ENCODE assay signal across 8 cellular contexts in genomic region chr6:3063733-3064700, GRCh38. TPM values are rescaled to one million over a fixed set of nuclear protein-coding genes. Genes with fewer than 3 reads are reported as not detected.
DNase-seq lines count a peak whose midpoint lies in the region; ATAC-seq and TF ChIP-seq lines count a peak whose summit lies in the region.

No MANE protein-coding gene starts in this region.

- peak overlapping the region; percentile 67 for H3K14ac ChIP-seq in neuronal stem cell (ENCODE audit: low read length)

- H2BK5ac ChIP-seq in neuronal stem cell (ENCODE audit: low read length) = no peak overlapping the region

- no peak overlapping the region for H3K4ac ChIP-seq in neuronal stem cell (ENCODE audit: low read length)

- peak; percentile 95 for DNase-seq in Daoy (ENCODE audit: low read depth)
- DNase-seq in LNCaP clone FGC (ENCODE audit: low read depth) = peak; percentile 56
- peak; percentile 78 to 90 for DNase-seq in SJSA1 (ENCODE audit: low read depth in 1 of 2, low spot score in 2 of 2)
- DNase-seq in activated naive CD4-positive, alpha-beta T cell treated with Interleukin-2 at 50 U/mL for 16 hours = peak; percentile 93
- peak; percentile 90 for DNase-seq in foreskin melanocyte
- peak; percentile 62 for DNase-seq in neuronal stem cell (ENCODE audit: low spot score)

- no CpG with 5 or more reads among the region's 85 CpGs for WGBS in neuronal stem cell (ENCODE audit: extremely low coverage in 2 of 2, insufficient read length in 2 of 2, insufficient replicate concordance in 1 of 2), 2 donors

- no peak overlapping the region for H2BK120ac ChIP-seq in neuronal stem cell (ENCODE audit: low read depth, low read length)

- peak overlapping the region; percentile 88 for H2BK15ac ChIP-seq in neuronal stem cell (ENCODE audit: low read length)

- H3K36me3 ChIP-seq in SJSA1 (peaks cover 5% of the 10 kb centered on the region), neuronal stem cell (replicated peaks in 1 of 2; ENCODE audit: control insufficient read depth in 2 of 2, insufficient read depth in 2 of 2, low read length in 2 of 2) (peaks cover 0 to 2% of the 10 kb centered on the region in 2 donors), subcutaneous abdominal adipose tissue (ENCODE audit: control insufficient read depth in 5 of 5, insufficient read depth in 5 of 5, low read length in 5 of 5) (no peaks in the 10 kb centered on the region)

- peak overlapping the region; percentile 55 for H3K4me3 ChIP-seq in LNCaP clone FGC (ENCODE audit: low read depth, low read length)
- peak overlapping the region; percentile 70 for H3K4me3 ChIP-seq in SJSA1
- H3K4me3 ChIP-seq in neuronal stem cell (ENCODE audit: low read length in 2 of 2) = peak overlapping the region; percentile 63 to 90
- H3K4me3 ChIP-seq in subcutaneous abdominal adipose tissue (ENCODE audit: low read depth in 1 of 5, low read length in 5 of 5) = peak overlapping the region; percentile 73 to 94 (median 84)

- ATAC-seq in GM21786 (IDR thresholded peaks at IDR 0.05; ENCODE audit: unreplicated experiment) = peak; percentile 61

- H3K79me1 ChIP-seq in neuronal stem cell (ENCODE audit: low read depth, low read length) = no peaks in the 10 kb centered on the region

- H3K4me1 ChIP-seq in SJSA1 (replicated peaks) (0 out of 2 replicates have a peak, but pooled peaks cover 3% of the 10 kb centered on the region), neuronal stem cell (ENCODE audit: control insufficient read depth in 2 of 2, insufficient read depth in 1 of 2, low read depth in 1 of 2, low read length in 2 of 2) (no peaks in the 10 kb centered on the region), subcutaneous abdominal adipose tissue (ENCODE audit: control insufficient read depth in 5 of 5, insufficient read depth in 5 of 5, low read length in 5 of 5) (peaks cover 2 to 20% (median 15%) of the 10 kb centered on the region in 5 donors)

- H3K27ac ChIP-seq in SJSA1 (peak overlapping the region; percentile 33), neuronal stem cell (replicated peaks; ENCODE audit: low read length) (no peak overlapping the region), subcutaneous abdominal adipose tissue (ENCODE audit: low read depth, low read length) (peak overlapping the region; percentile 70)

- no peak overlapping the region for H4K8ac ChIP-seq in neuronal stem cell (ENCODE audit: low read depth, low read length)

- H3K9me3 ChIP-seq in SJSA1 (replicated peaks) (peaks cover 6% of the 10 kb centered on the region), neuronal stem cell (replicated peaks in 1 of 2; ENCODE audit: control insufficient read depth in 2 of 2, insufficient read depth in 1 of 2, low read depth in 1 of 2, low read length in 2 of 2) (peaks cover 2 to 17% of the 10 kb centered on the region in 2 donors), subcutaneous abdominal adipose tissue (ENCODE audit: control insufficient read depth in 5 of 5, low read length in 5 of 5) (no peaks in the 10 kb centered on the region)

- peak overlapping the region; percentile 76 for H3K4me2 ChIP-seq in neuronal stem cell (ENCODE audit: insufficient read depth, low read length, poor library complexity, severe bottlenecking)

- H4K91ac ChIP-seq in neuronal stem cell (ENCODE audit: low read depth, low read length, poor library complexity) = no peak overlapping the region

- peak overlapping the region; percentile 94 for H3K18ac ChIP-seq in neuronal stem cell (ENCODE audit: low read length)

- H2AK5ac ChIP-seq in neuronal stem cell (ENCODE audit: low read depth, low read length) = no peak overlapping the region

- peak overlapping the region; percentile 91 for H3K9ac ChIP-seq in neuronal stem cell (ENCODE audit: low read depth, low read length, poor library complexity)
- peak overlapping the region; percentile 38 to 92 (median 69) for H3K9ac ChIP-seq in subcutaneous abdominal adipose tissue (ENCODE audit: low read length in 5 of 5)

- peak overlapping the region; percentile 95 for H2AFZ ChIP-seq in neuronal stem cell (ENCODE audit: low read length)

- no peak overlapping the region for H2BK12ac ChIP-seq in neuronal stem cell (ENCODE audit: low read length)

- H3K27me3 ChIP-seq in SJSA1 (replicated peaks) (no peaks in the 10 kb centered on the region), neuronal stem cell (ENCODE audit: control insufficient read depth in 3 of 3, insufficient read depth in 3 of 3, low read depth in 1 of 3, low read length in 3 of 3) (peaks cover 0 to 7% (median 2%) of the 10 kb centered on the region in 3 experiments), subcutaneous abdominal adipose tissue (ENCODE audit: control insufficient read depth in 5 of 5, insufficient read depth in 4 of 5, low read length in 5 of 5) (no peaks in the 10 kb centered on the region)

- H3K23ac ChIP-seq in neuronal stem cell (ENCODE audit: low read depth, low read length, poor library complexity) = peak overlapping the region; percentile 98

- no peak for TF ChIP-seq CTCF in LNCaP clone FGC (IDR thresholded peaks at IDR 0.05; ENCODE audit: control insufficient read depth, extremely low read depth, insufficient read depth)

RNA-seq across cellular contexts. Expression of gene RIPK1, which starts 4.3 kb away (rescaled TPM):
- total RNA-seq in Daoy (2014; rRNA removed; shearing (Covaris generic)) = 14.7 and 16.3 TPM in 2 replicates
- 12.6 and 20.2 TPM in 2 replicates for total RNA-seq in SJSA1 (2014; rRNA removed; shearing (Covaris generic))
- polyA plus RNA-seq in neuronal stem cell (2013, experiment 1 of 2) = 4.6 TPM
- 4.5 TPM for polyA plus RNA-seq in neuronal stem cell (2013, experiment 2 of 2)

RNA-seq across cellular contexts. Expression of gene BPHL, which starts 54.5 kb away (rescaled TPM):
- 20.0 and 20.4 TPM in 2 replicates for total RNA-seq in Daoy (2014; rRNA removed; shearing (Covaris generic))
- total RNA-seq in SJSA1 (2014; rRNA removed; shearing (Covaris generic)) = 16.8 and 18.7 TPM in 2 replicates
- polyA plus RNA-seq in neuronal stem cell (2013, experiment 1 of 2) = 34.3 TPM
- 36.4 TPM for polyA plus RNA-seq in neuronal stem cell (2013, experiment 2 of 2)
